In genomic region chr7:44081266-44081748, GRCh38 we compare ENCODE assay signal across 8 cellular contexts. TPM values are rescaled to one million over a fixed set of nuclear protein-coding genes. Genes with fewer than 3 reads are reported as not detected.
DNase-seq lines count a peak whose midpoint lies in the region; ATAC-seq and TF ChIP-seq lines count a peak whose summit lies in the region.

No MANE protein-coding gene starts in this region.

- H3K9me3 Mint-ChIP-seq in activated naive CD4-positive, alpha-beta T cell treated with anti-CD3 and anti-CD28 coated beads, Interleukin-2, amount 50 U/mL, for 24 hours = no peaks in the 10 kb centered on the region

- no peaks in the 10 kb centered on the region for H3K9me3 ChIP-seq in upper lobe of right lung

- H3K36me3 Mint-ChIP-seq in activated naive CD4-positive, alpha-beta T cell treated with anti-CD3 and anti-CD28 coated beads, Interleukin-2, amount 50 U/mL, for 24 hours = peaks cover 5% of the 10 kb centered on the region

- TF ChIP-seq CTCF in kidney epithelial cell (IDR thresholded peaks at IDR 0.05; ENCODE audit: insufficient read depth, low read length, poor library complexity, severe bottlenecking) = no peak
- TF ChIP-seq CTCF in upper lobe of right lung (IDR thresholded peaks at IDR 0.05) = no peak

- H3K27me3 Mint-ChIP-seq in activated naive CD4-positive, alpha-beta T cell treated with anti-CD3 and anti-CD28 coated beads, Interleukin-2, amount 50 U/mL, for 24 hours = no peaks in the 10 kb centered on the region

- peak overlapping the region; percentile 18 for H3K4me3 ChIP-seq in kidney epithelial cell (ENCODE audit: low read depth, low read length)
- H3K4me3 ChIP-seq in upper lobe of right lung = peak overlapping the region; percentile 87

- intact Hi-C loops in upper lobe of right lung (cut with DNase I) = no loop called here

- peak overlapping the region; percentile 26 for H3K27ac ChIP-seq in upper lobe of right lung

- H3K4me1 Mint-ChIP-seq in activated naive CD4-positive, alpha-beta T cell treated with anti-CD3 and anti-CD28 coated beads, Interleukin-2, amount 50 U/mL, for 24 hours = peaks cover 31% of the 10 kb centered on the region

- peak overlapping the region; percentile 94 for H3K4me3 Mint-ChIP-seq in activated naive CD4-positive, alpha-beta T cell treated with anti-CD3 and anti-CD28 coated beads, Interleukin-2, amount 50 U/mL, for 24 hours

- no peak for ATAC-seq in upper lobe of right lung
- no peak for ATAC-seq in GM18511 (IDR thresholded peaks at IDR 0.05; ENCODE audit: unreplicated experiment)
- ATAC-seq in GM19455 (IDR thresholded peaks at IDR 0.05; ENCODE audit: unreplicated experiment) = no peak

- no peaks in the 10 kb centered on the region for H3K27me3 ChIP-seq in kidney epithelial cell (ENCODE audit: control insufficient read depth, insufficient read depth, low read length)
- no peaks in the 10 kb centered on the region for H3K27me3 ChIP-seq in upper lobe of right lung

- peak overlapping the region; percentile 90 for H3K27ac Mint-ChIP-seq in activated naive CD4-positive, alpha-beta T cell treated with anti-CD3 and anti-CD28 coated beads, Interleukin-2, amount 50 U/mL, for 24 hours

- H3K36me3 ChIP-seq in kidney epithelial cell (ENCODE audit: control insufficient read depth, insufficient read depth, low read length) (peaks cover 2% of the 10 kb centered on the region), upper lobe of right lung (peaks cover 44% of the 10 kb centered on the region)

- DNase-seq in activated naive CD4-positive, alpha-beta T cell treated with Interleukin-2 at 50 U/mL for 16 hours = no peak
- DNase-seq in activated T-cell treated with anti-CD3 and anti-CD28 coated beads, Interleukin-2, amount 50 U/mL, for 48 hours = peak; percentile 55 to 63
- no peak for DNase-seq in kidney epithelial cell (ENCODE audit: low read depth)
- no peak for DNase-seq in upper lobe of right lung
- no peak for DNase-seq in NCI-H524 treated with DMSO at 0.1 percent for 48 hours (lab: John Stamatoyannopoulos, UW)

- peaks cover 20% of the 10 kb centered on the region for H3K4me1 ChIP-seq in upper lobe of right lung

RNA-seq across cellular contexts. Expression of gene POLM, which starts 1.0 kb away (rescaled TPM):
- total RNA-seq in kidney epithelial cell = 19.8 and 22.1 TPM in 2 replicates
- 26.8 TPM for total RNA-seq in upper lobe of right lung

RNA-seq across cellular contexts. Expression of gene PGAM2, which starts 15.9 kb away (rescaled TPM):
- total RNA-seq in kidney epithelial cell (not detected in 2 replicates), upper lobe of right lung (1.1 TPM)

RNA-seq across cellular contexts. Expression of gene AEBP1, which starts 22.8 kb away (rescaled TPM):
- total RNA-seq in kidney epithelial cell (81.1 and 82.8 TPM in 2 replicates), upper lobe of right lung (272 TPM)

RNA-seq across cellular contexts. Expression of gene DBNL, which starts 36.8 kb away (rescaled TPM):
- total RNA-seq in kidney epithelial cell = 120 and 121 TPM in 2 replicates
- 93.7 TPM for total RNA-seq in upper lobe of right lung

RNA-seq across cellular contexts. Expression of gene POLD2, which starts 42.0 kb away (rescaled TPM):
- total RNA-seq in kidney epithelial cell (72.8 and 73.0 TPM in 2 replicates), upper lobe of right lung (60.2 TPM)

Comparison
In these comparisons a context has a peak if more than half of its experiments do, and no peak if none do; other contexts are left out.
1. DNase-seq: peak in activated T-cell treated with anti-CD3 and anti-CD28 coated beads, Interleukin-2, amount 50 U/mL, for 48 hours (2 of 2); none in activated naive CD4-positive, alpha-beta T cell treated with Interleukin-2 at 50 U/mL for 16 hours (single experiment), kidney epithelial cell (single experiment), upper lobe of right lung (single experiment) and NCI-H524 treated with DMSO at 0.1 percent for 48 hours (single experiment).